In genomic region chr3:168073842-168074311, GRCh38 we compare ENCODE assay signal across 18 cellular contexts. TPM values are rescaled to one million over a fixed set of nuclear protein-coding genes. Genes with fewer than 3 reads are reported as not detected.
DNase-seq lines count a peak whose midpoint lies in the region; ATAC-seq and TF ChIP-seq lines count a peak whose summit lies in the region.
"Had no signal": no experiment of that assay in that cellular context is flagged by ENCODE, and none has a peak within 500 bp of the region (broad histone marks: within the 10 kb centered on the region; RNA-seq: fewer than 3 reads in every experiment).

No MANE protein-coding gene starts in this region.

- no peaks in the 10 kb centered on the region for H3K36me3 Mint-ChIP-seq in naive thymus-derived CD4-positive, alpha-beta T cell
- no peaks in the 10 kb centered on the region for H3K36me3 Mint-ChIP-seq in T-helper 17 cell (ENCODE audit: low read depth)

- H3K4me3 ChIP-seq in colonic mucosa, result no peak overlapping the region
- H3K4me3 ChIP-seq in mucosa of rectum (ENCODE audit: low read length in 2 of 2), result no peak overlapping the region
- no peak overlapping the region for H3K4me3 ChIP-seq in naive thymus-derived CD4-positive, alpha-beta T cell (ENCODE audit: low read length)
- H3K4me3 ChIP-seq: uterus had no signal

- H3K4me1 Mint-ChIP-seq in naive thymus-derived CD4-positive, alpha-beta T cell, result no peaks in the 10 kb centered on the region
- no peaks in the 10 kb centered on the region for H3K4me1 Mint-ChIP-seq in T-helper 17 cell
- H3K4me1 Mint-ChIP-seq: activated CD4-positive, alpha-beta memory T cell treated with anti-CD3 and anti-CD28 coated beads, Interleukin-2, amount 10 ng/mL, durations not matched to agents 7 days and 5 days had no signal

- TF ChIP-seq CTCF in colonic mucosa (IDR thresholded peaks at IDR 0.05), result no peak

- H3K27me3 Mint-ChIP-seq in naive thymus-derived CD4-positive, alpha-beta T cell, result peaks cover 0 to under 1% (median 0%) of the 10 kb centered on the region in 5 donors
- no peaks in the 10 kb centered on the region for H3K27me3 Mint-ChIP-seq in T-helper 17 cell
- H3K27me3 Mint-ChIP-seq: activated CD4-positive, alpha-beta memory T cell treated with anti-CD3 and anti-CD28 coated beads, Interleukin-2, amount 10 ng/mL, durations not matched to agents 7 days and 5 days had no signal

- H3K4me3 Mint-ChIP-seq in naive thymus-derived CD4-positive, alpha-beta T cell, result no peak overlapping the region
- no peak overlapping the region for H3K4me3 Mint-ChIP-seq in T-helper 17 cell
- H3K4me3 Mint-ChIP-seq: activated CD4-positive, alpha-beta memory T cell treated with anti-CD3 and anti-CD28 coated beads, Interleukin-2, amount 10 ng/mL, durations not matched to agents 7 days and 5 days; activated T-cell treated with anti-CD3 and anti-CD28 coated beads, Interleukin-2, amount 50 U/mL, for 72 hours had no signal

- DNase-seq in Daoy (ENCODE audit: low read depth) (peak; percentile 22), KBM-7 (peak; percentile 43), colonic mucosa (no peak), cerebellum (ENCODE audit: low spot score) (no peak), T-helper 17 cell (no peak), glomerular visceral epithelial cell (ENCODE audit: extremely low spot score) (no peak)
- no peak for DNase-seq in naive thymus-derived CD4-positive, alpha-beta T cell
- DNase-seq: activated CD4-positive, alpha-beta memory T cell treated with anti-CD3 and anti-CD28 coated beads, Interleukin-2, amount 10 ng/mL, durations not matched to agents 7 days and 5 days; activated T-cell treated with anti-CD3 and anti-CD28 coated beads, Interleukin-2, amount 50 U/mL, for 72 hours; glutamatergic neuron; islet precursor cell; NCI-H1694 treated with DMSO at 0.1 percent for 48 hours; NCI-H524 treated with DMSO at 0.1 percent for 48 hours; stimulated activated naive CD8-positive, alpha-beta T cell treated with anti-CD3 and anti-CD28 coated beads, Interleukin-15, Interleukin-2, amounts not matched to agents 100 U/mL and 50 U/mL, for 24 hours; uterus had no signal

- intact Hi-C loops in colonic mucosa (cut with DNase I), result no loop called here
- intact Hi-C loops in naive thymus-derived CD4-positive, alpha-beta T cell (cut with micrococcal nuclease), result no loop called here

- no peak overlapping the region for H3K9ac ChIP-seq in colonic mucosa (ENCODE audit: low read depth in 2 of 2, low read length in 2 of 2)
- no peak overlapping the region for H3K9ac ChIP-seq in mucosa of rectum (ENCODE audit: low read depth in 1 of 2, low read length in 2 of 2)
- H3K9ac ChIP-seq: parathyroid adenoma had no signal

- H3K9me3 ChIP-seq in colonic mucosa (no peaks in the 10 kb centered on the region), mucosa of rectum (ENCODE audit: control insufficient read depth in 2 of 2, low read length in 2 of 2) (no peaks in the 10 kb centered on the region), T-helper 17 cell (ENCODE audit: control insufficient read depth, low read length, poor library complexity, severe bottlenecking) (no peaks in the 10 kb centered on the region)
- no peaks in the 10 kb centered on the region for H3K9me3 ChIP-seq in naive thymus-derived CD4-positive, alpha-beta T cell (ENCODE audit: control insufficient read depth in 2 of 3, low read length in 3 of 3)
- H3K9me3 ChIP-seq: uterus had no signal

- in situ Hi-C loops in KBM-7 (cut with MboI; ENCODE audit: low pct_unique_long_range_greater_than_20kb, low sequenced_read_pairs), result loop anchor here (25.0 kb wide), 1 partner anchor 88 kb away; no protein-coding TSS in a partner anchor

- peak overlapping the region; percentile 0 for H3K27ac ChIP-seq in colonic mucosa
- peak overlapping the region; percentile 28 to 44 for H3K27ac ChIP-seq in mucosa of rectum (ENCODE audit: low read depth in 2 of 2, low read length in 2 of 2)
- H3K27ac ChIP-seq in naive thymus-derived CD4-positive, alpha-beta T cell (ENCODE audit: low read depth, low read length), result no peak overlapping the region
- H3K27ac ChIP-seq: HL-60, parathyroid adenoma, uterus had no signal

- H3K36me3 ChIP-seq in colonic mucosa (no peaks in the 10 kb centered on the region), mucosa of rectum (ENCODE audit: control insufficient read depth in 2 of 2, insufficient read depth in 2 of 2, low read length in 2 of 2) (no peaks in the 10 kb centered on the region)
- H3K36me3 ChIP-seq in naive thymus-derived CD4-positive, alpha-beta T cell (ENCODE audit: control insufficient read depth in 2 of 3, insufficient read depth in 3 of 3, low read length in 3 of 3), result no peaks in the 10 kb centered on the region
- H3K36me3 ChIP-seq: uterus had no signal

- no peak for ATAC-seq in naive thymus-derived CD4-positive, alpha-beta T cell
- no peak for ATAC-seq in T-helper 17 cell
- ATAC-seq: activated T-cell treated with anti-CD3 and anti-CD28 coated beads, Interleukin-2, amount 50 U/mL, for 72 hours; stimulated activated naive CD8-positive, alpha-beta T cell treated with anti-CD3 and anti-CD28 coated beads, Interleukin-15, Interleukin-2, amounts not matched to agents 100 U/mL and 50 U/mL, for 24 hours had no signal

- H3K27ac Mint-ChIP-seq in naive thymus-derived CD4-positive, alpha-beta T cell, result no peak overlapping the region
- H3K27ac Mint-ChIP-seq in T-helper 17 cell, result no peak overlapping the region
- H3K27ac Mint-ChIP-seq: activated CD4-positive, alpha-beta memory T cell treated with anti-CD3 and anti-CD28 coated beads, Interleukin-2, amount 10 ng/mL, durations not matched to agents 7 days and 5 days; activated T-cell treated with anti-CD3 and anti-CD28 coated beads, Interleukin-2, amount 50 U/mL, for 72 hours had no signal

- CTCF ChIA-PET in naive thymus-derived CD4-positive, alpha-beta T cell (lab: Charles Lee), result no interaction called here

- H3K27me3 ChIP-seq in colonic mucosa (no peaks in the 10 kb centered on the region), mucosa of rectum (ENCODE audit: control insufficient read depth in 2 of 2, insufficient read depth in 2 of 2, low read length in 2 of 2) (no peaks in the 10 kb centered on the region)
- H3K27me3 ChIP-seq in naive thymus-derived CD4-positive, alpha-beta T cell (ENCODE audit: control insufficient read depth in 2 of 2, insufficient read depth in 2 of 2, low read length in 2 of 2), result no peaks in the 10 kb centered on the region
- H3K27me3 ChIP-seq: uterus had no signal

- POLR2A ChIA-PET in naive thymus-derived CD4-positive, alpha-beta T cell (lab: Charles Lee), result no interaction called here

- H3K4me1 ChIP-seq in colonic mucosa, result no peaks in the 10 kb centered on the region
- peaks cover 3 to 4% of the 10 kb centered on the region in 2 donors for H3K4me1 ChIP-seq in mucosa of rectum (ENCODE audit: control insufficient read depth in 2 of 2, insufficient read depth in 2 of 2, low read length in 2 of 2)
- H3K4me1 ChIP-seq in naive thymus-derived CD4-positive, alpha-beta T cell (ENCODE audit: control insufficient read depth in 2 of 2, insufficient read depth in 2 of 2, low read length in 2 of 2), result no peaks in the 10 kb centered on the region
- H3K4me1 ChIP-seq: parathyroid adenoma had no signal

- no peaks in the 10 kb centered on the region for H3K9me3 Mint-ChIP-seq in naive thymus-derived CD4-positive, alpha-beta T cell
- H3K9me3 Mint-ChIP-seq: activated CD4-positive, alpha-beta memory T cell treated with anti-CD3 and anti-CD28 coated beads, Interleukin-2, amount 10 ng/mL, durations not matched to agents 7 days and 5 days; activated T-cell treated with anti-CD3 and anti-CD28 coated beads, Interleukin-2, amount 50 U/mL, for 72 hours had no signal

RNA-seq across cellular contexts. Expression of gene GOLIM4, which starts 21.8 kb away (rescaled TPM):
- 36.0 and 40.1 TPM in 2 replicates for total RNA-seq in Daoy (2014; rRNA removed; shearing (Covaris generic))
- total RNA-seq in colonic mucosa (10 to 100 TPM; 73.8 to 79.4 TPM), cerebellum (36.6 TPM), T-helper 17 cell (1 to 10 TPM; 1.0 to 1.5 TPM)
- total RNA-seq in naive thymus-derived CD4-positive, alpha-beta T cell, result 1 to 10 TPM in 3 of 5 experiments, under 1 TPM in 2; 0.43 to 5.5 (median 1.0) TPM
- not detected for polyA plus RNA-seq in naive thymus-derived CD4-positive, alpha-beta T cell

Comparison
In these comparisons a context has a peak if more than half of its experiments do, and no peak if none do; other contexts are left out.
1. DNase-seq: peak in Daoy (single experiment) and KBM-7 (single experiment); none in colonic mucosa (single experiment), cerebellum (single experiment), naive thymus-derived CD4-positive, alpha-beta T cell (0 of 9), T-helper 17 cell (0 of 3) and glomerular visceral epithelial cell (single experiment).